In the genomic region with DNA sequence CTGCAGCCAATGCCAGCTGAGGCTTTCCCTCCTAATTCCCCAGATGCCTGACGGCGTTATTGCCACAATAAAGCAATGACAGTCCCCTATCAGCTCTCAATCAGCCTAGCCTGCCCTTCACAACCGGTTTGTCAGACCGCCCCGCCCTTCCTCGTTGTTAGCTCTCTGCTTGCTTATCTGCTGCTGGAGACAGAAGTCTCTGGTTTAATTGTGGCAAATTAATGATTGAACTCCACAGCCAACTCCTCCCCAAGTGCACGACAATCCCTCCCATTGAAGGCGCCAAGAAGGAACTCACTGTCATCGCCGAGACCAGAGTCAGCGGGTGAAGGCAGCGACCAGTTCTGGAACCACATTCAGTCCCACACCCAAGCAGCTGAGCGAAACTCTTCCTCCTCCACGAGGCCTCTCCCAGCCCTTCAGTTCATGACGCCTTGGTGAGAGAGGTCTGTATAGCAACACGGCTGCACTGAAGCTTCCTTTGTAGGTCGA, we compare ENCODE assay signal across 8 cellular contexts.
DNase-seq lines count a peak whose midpoint lies in the region; ATAC-seq, FAIRE-seq and TF ChIP-seq lines count a peak whose summit lies in the region.

No MANE protein-coding gene starts in this region.

- H2BK15ac ChIP-seq in H9 (ENCODE audit: low read depth, low read length) (no peak overlapping the region), mesenchymal stem cell (ENCODE audit: low read depth, poor library complexity, severe bottlenecking) (no peak overlapping the region)

- H4K91ac ChIP-seq in H9 (ENCODE audit: insufficient read length, low read depth, low read length): no peak overlapping the region
- no peak overlapping the region for H4K91ac ChIP-seq in mesenchymal stem cell (ENCODE audit: low read length)

- no peak overlapping the region for H3K4ac ChIP-seq in H9 (ENCODE audit: low read depth, low read length)
- H3K4ac ChIP-seq in mesenchymal stem cell (ENCODE audit: low read depth in 1 of 2, low read length in 2 of 2): no peak overlapping the region

- H2BK20ac ChIP-seq in H9 (ENCODE audit: low read depth, low read length, poor library complexity, severe bottlenecking): no peak overlapping the region

- peaks cover 0 to 6% (median 0%) of the 10 kb centered on the region in 3 donors for H3K4me1 ChIP-seq in pancreas
- H3K4me1 ChIP-seq in H9 (ENCODE audit: insufficient read depth, low read length): 0 out of 2 replicates have a peak, but pooled peaks cover 5% of the 10 kb centered on the region
- H3K4me1 ChIP-seq in mesenchymal stem cell (ENCODE audit: control insufficient read depth, insufficient read depth, low read depth, low read length): peaks cover 27% of the 10 kb centered on the region

- H2AK5ac ChIP-seq in H9 (ENCODE audit: insufficient read length, low read length): no peak overlapping the region
- no peak overlapping the region for H2AK5ac ChIP-seq in mesenchymal stem cell (ENCODE audit: low read length, severe bottlenecking)

- no peak overlapping the region for H2AFZ ChIP-seq in H9 (ENCODE audit: low read length)
- H2AFZ ChIP-seq in mesenchymal stem cell (ENCODE audit: low read depth, low read length): no peak overlapping the region

- peak overlapping the region; percentile 22 for H3K4me3 Mint-ChIP-seq in activated naive CD8-positive, alpha-beta T cell treated with anti-CD3 and anti-CD28 coated beads for 36 hours
- H3K4me3 Mint-ChIP-seq in H9: no peak overlapping the region

- H3K79me2 ChIP-seq in H9 (ENCODE audit: insufficient read depth, low read length): no peaks in the 10 kb centered on the region

- no peak overlapping the region for H3K56ac ChIP-seq in H9 (ENCODE audit: insufficient read length, low read depth, low read length)

- no peak overlapping the region for H3K4me2 ChIP-seq in H9 (ENCODE audit: insufficient read depth, insufficient read length, low read length)
- no peak overlapping the region for H3K4me2 ChIP-seq in mesenchymal stem cell (ENCODE audit: low read length, poor library complexity, severe bottlenecking)

- no peak overlapping the region for H4K5ac ChIP-seq in H9 (ENCODE audit: insufficient read length, low read depth, low read length)

- no peaks in the 10 kb centered on the region for H3K9me3 Mint-ChIP-seq in activated naive CD8-positive, alpha-beta T cell treated with anti-CD3 and anti-CD28 coated beads for 36 hours
- H3K9me3 Mint-ChIP-seq in H9: no peaks in the 10 kb centered on the region

- no peaks in the 10 kb centered on the region for H3K36me3 Mint-ChIP-seq in activated naive CD8-positive, alpha-beta T cell treated with anti-CD3 and anti-CD28 coated beads for 36 hours
- H3K36me3 Mint-ChIP-seq in H9 (ENCODE audit: insufficient read depth in 1 of 3, low read depth in 3 of 3): no peaks in the 10 kb centered on the region

- H3K27me3 ChIP-seq in pancreas (no peaks in the 10 kb centered on the region), H9 (ENCODE audit: insufficient read depth, low read length) (no peaks in the 10 kb centered on the region), mesenchymal stem cell (ENCODE audit: control insufficient read depth in 1 of 2, insufficient read depth in 1 of 2, low read length in 2 of 2) (peaks cover 4 to 66% of the 10 kb centered on the region in 2 experiments)

- H3K27ac ChIP-seq in C4-2B: peak overlapping the region; percentile 46
- peak overlapping the region; percentile 53 to 70 (median 59) for H3K27ac ChIP-seq in pancreas
- H3K27ac ChIP-seq in H9 (ENCODE audit: insufficient read length, low read depth, low read length): no peak overlapping the region
- no peak overlapping the region for H3K27ac ChIP-seq in mesenchymal stem cell (ENCODE audit: low read length, poor library complexity, severe bottlenecking)

- H3K9ac ChIP-seq in H9 (ENCODE audit: extremely low read depth, insufficient read length, low read length): no peak overlapping the region
- no peak overlapping the region for H3K9ac ChIP-seq in mesenchymal stem cell (ENCODE audit: low read length)

- TF ChIP-seq CTCF in C4-2B (conservative IDR thresholded peaks at IDR 0.05) (no peak), pancreas (IDR thresholded peaks at IDR 0.05) (no peak), H9 (conservative IDR thresholded peaks at IDR 0.05) (no peak)

- no peak overlapping the region for H3K27ac Mint-ChIP-seq in activated naive CD8-positive, alpha-beta T cell treated with anti-CD3 and anti-CD28 coated beads for 36 hours
- H3K27ac Mint-ChIP-seq in H9: no peak overlapping the region; a peak in 1 of 7 replicates

- ATAC-seq in GM21423 (IDR thresholded peaks at IDR 0.05; ENCODE audit: unreplicated experiment): peak; percentile 76
- ATAC-seq in pancreas: peak; percentile 49 to 71 (median 66)
- no peak for ATAC-seq in HG03045 (IDR thresholded peaks at IDR 0.05; ENCODE audit: unreplicated experiment)

- no peaks in the 10 kb centered on the region for H4K20me1 ChIP-seq in H9 (ENCODE audit: control insufficient read depth, insufficient read depth, insufficient read length)

- H2BK12ac ChIP-seq in H9 (ENCODE audit: insufficient read length, low read depth, low read length) (no peak overlapping the region), mesenchymal stem cell (ENCODE audit: low read length in 2 of 2) (no peak overlapping the region)

- H3K9me3 ChIP-seq in pancreas (no peaks in the 10 kb centered on the region), H9 (ENCODE audit: control insufficient read depth, low read depth, low read length) (no peaks in the 10 kb centered on the region), mesenchymal stem cell (ENCODE audit: control insufficient read depth, low read length) (peaks cover 6% of the 10 kb centered on the region)

- H3K36me3 ChIP-seq in pancreas (no peaks in the 10 kb centered on the region), mesenchymal stem cell (ENCODE audit: control insufficient read depth in 1 of 2, insufficient read depth in 2 of 2, low read depth in 1 of 2, low read length in 2 of 2) (no peaks in the 10 kb centered on the region)

- intact Hi-C loops in pancreas (cut with DNase I): no loop called here

- H3K79me1 ChIP-seq in H9 (ENCODE audit: insufficient read depth, low read depth, low read length, poor library complexity, severe bottlenecking) (no peaks in the 10 kb centered on the region), mesenchymal stem cell (replicated peaks; ENCODE audit: low read length, poor library complexity, severe bottlenecking) (no peaks in the 10 kb centered on the region)

- H4K8ac ChIP-seq in H9 (replicated peaks; ENCODE audit: insufficient read length, low read depth, low read length) (no peak overlapping the region), mesenchymal stem cell (ENCODE audit: low read length) (no peak overlapping the region)

- WGBS in pancreas, 2 donors: 3 to 4% methylated on average over 17 of the region's 17 CpGs
- WGBS in H9 (ENCODE audit: extremely low coverage, insufficient read length, low lambda C conversion rate): no CpG with 5 or more reads among the region's 17 CpGs
- 32% methylated on average over 15 of the region's 17 CpGs for WGBS in mesenchymal stem cell

- peaks cover 11% of the 10 kb centered on the region for H3K4me1 Mint-ChIP-seq in activated naive CD8-positive, alpha-beta T cell treated with anti-CD3 and anti-CD28 coated beads for 36 hours
- peaks cover 28 to 43% of the 10 kb centered on the region in 2 experiments for H3K4me1 Mint-ChIP-seq in H9

- no peak overlapping the region for H2BK120ac ChIP-seq in H9 (ENCODE audit: low read depth, low read length, poor library complexity, severe bottlenecking)
- no peak overlapping the region for H2BK120ac ChIP-seq in mesenchymal stem cell (ENCODE audit: low read depth, low read length)

- no peak for FAIRE-seq in pancreas (lab: Jason Lieb, UNC)

- no peak overlapping the region for H3T11ph ChIP-seq in H9 (ENCODE audit: low read length)

- H3K14ac ChIP-seq in H9 (ENCODE audit: insufficient read depth, low read length) (no peak overlapping the region), mesenchymal stem cell (ENCODE audit: low read length in 2 of 2) (no peak overlapping the region)

- H3K18ac ChIP-seq in H9 (ENCODE audit: insufficient read length, low read depth, low read length) (no peak overlapping the region), mesenchymal stem cell (ENCODE audit: low read depth in 1 of 2, low read length in 2 of 2) (no peak overlapping the region)

- peaks cover 85% of the 10 kb centered on the region for H3K27me3 Mint-ChIP-seq in activated naive CD8-positive, alpha-beta T cell treated with anti-CD3 and anti-CD28 coated beads for 36 hours
- peaks cover 40% of the 10 kb centered on the region for H3K27me3 Mint-ChIP-seq in H9 (ENCODE audit: low read depth)

- no peak overlapping the region for H3K23ac ChIP-seq in H9 (ENCODE audit: insufficient read length, low read depth, low read length)
- H3K23ac ChIP-seq in mesenchymal stem cell (ENCODE audit: low read length in 2 of 2): no peak overlapping the region

- H2BK5ac ChIP-seq in H9 (ENCODE audit: insufficient read length, low read length) (no peak overlapping the region), mesenchymal stem cell (ENCODE audit: low read depth, low read length, poor library complexity, severe bottlenecking) (no peak overlapping the region)

- DNase-seq in NCI-H526 (lab: John Stamatoyannopoulos, UW) (peak; percentile 59 to 80), pancreas (peak in 4 of 6 donors; percentile 26 to 54 (median 44)), H9 (no peak), mesenchymal stem cell (no peak)
- DNase-seq in activated naive CD8-positive, alpha-beta T cell treated with anti-CD3 and anti-CD28 coated beads for 36 hours: no peak

- H3K23me2 ChIP-seq in H9 (ENCODE audit: insufficient read length, low read depth, low read length, poor library complexity, severe bottlenecking): no peaks in the 10 kb centered on the region

- H3K4me3 ChIP-seq in pancreas (peak overlapping the region in 1 of 4 donors; percentile 9), mesenchymal stem cell (ENCODE audit: insufficient read depth in 1 of 2, low read depth in 1 of 2, low read length in 2 of 2) (peak overlapping the region in 1 of 2 experiments; percentile 27)

Comparison
In these comparisons a context has a peak if more than half of its experiments do, and no peak if none do; other contexts are left out.
1. H3K27ac ChIP-seq: peak in C4-2B (single experiment) and pancreas (4 of 4); none in H9 (single experiment) and mesenchymal stem cell (single experiment).
2. DNase-seq: peak in NCI-H526 (2 of 2) and pancreas (4 of 6); none in activated naive CD8-positive, alpha-beta T cell treated with anti-CD3 and anti-CD28 coated beads for 36 hours (single experiment), H9 (single experiment) and mesenchymal stem cell (single experiment).